8 cellular contexts compared by ENCODE assay signal in genomic region chr20:35700625-35701148, GRCh38. TPM values are rescaled to one million over a fixed set of nuclear protein-coding genes. Genes with fewer than 3 reads are reported as not detected.
A peak's percentile ranks its signal among the peaks of the same experiment; 100 is the strongest.
DNase-seq lines count a peak whose midpoint lies in the region; ATAC-seq, FAIRE-seq and TF ChIP-seq lines count a peak whose summit lies in the region.

No MANE protein-coding gene starts in this region.

- H3K9me2 ChIP-seq in Karpas-422 (replicated peaks; ENCODE audit: insufficient read depth, low read length): no peaks in the 10 kb centered on the region

- peaks cover 23% of the 10 kb centered on the region for H3K36me3 ChIP-seq in CD8-positive, alpha-beta memory T cell (ENCODE audit: insufficient read depth, low read length)
- H3K36me3 ChIP-seq in Karpas-422 (ENCODE audit: insufficient read depth, low read length): peaks cover 30% of the 10 kb centered on the region
- peaks cover 68% of the 10 kb centered on the region for H3K36me3 ChIP-seq in K562 (ENCODE audit: control insufficient read depth, insufficient read depth, low read length)

- TF ChIP-seq EP300 in K562 (IDR thresholded peaks at IDR 0.05; ENCODE audit: low read length): no peak

- peaks cover 0 to 2% (median 0%) of the 10 kb centered on the region in 5 donors for H3K9me3 Mint-ChIP-seq in CD8-positive, alpha-beta memory T cell
- no peaks in the 10 kb centered on the region for H3K9me3 Mint-ChIP-seq in natural killer cell

- ATAC-seq in K562 (no peak), natural killer cell (no peak), GM21529 (IDR thresholded peaks at IDR 0.05; ENCODE audit: unreplicated experiment) (no peak), GM21367 (IDR thresholded peaks at IDR 0.05; ENCODE audit: unreplicated experiment) (no peak)

- H3K4me1 Mint-ChIP-seq in CD8-positive, alpha-beta memory T cell: peaks cover 37 to 60% (median 58%) of the 10 kb centered on the region in 3 donors
- peaks cover 49 to 50% of the 10 kb centered on the region in 2 donors for H3K4me1 Mint-ChIP-seq in natural killer cell

- peaks cover 9 to 66% (median 15%) of the 10 kb centered on the region in 3 donors for H3K36me3 Mint-ChIP-seq in CD8-positive, alpha-beta memory T cell
- H3K36me3 Mint-ChIP-seq in natural killer cell: peaks cover 21% of the 10 kb centered on the region

- CTCF ChIA-PET in CD8-positive, alpha-beta memory T cell (lab: Charles Lee): interaction anchor here (1.6 to 2.7 kb wide), 2 partner anchors 42 to 100 kb away, joined by 5 to 10 read pairs; partner anchors contain the start of gene RBM39
- CTCF ChIA-PET in K562 (lab: Yijun Ruan, JAX; ENCODE audit: low intra/inter-chr PET ratio): no interaction called here

- TF ChIP-seq POLR2A in K562 (conservative IDR thresholded peaks at IDR 0.05): no peak

- WGBS in K562 (ENCODE audit: insufficient coverage, low coverage, missing lambda C conversion rate): 85% methylated on average over 7 of the region's 7 CpGs

- peak overlapping the region; percentile 87 to 98 (median 96) for H3K27ac Mint-ChIP-seq in CD8-positive, alpha-beta memory T cell
- H3K27ac Mint-ChIP-seq in natural killer cell: peak overlapping the region; percentile 89 to 96

- peaks cover 4% of the 10 kb centered on the region; the same call in 1 of the 2 replicates for H4K20me1 ChIP-seq in Karpas-422 (ENCODE audit: insufficient read depth, low read depth, low read length)
- no peaks in the 10 kb centered on the region; the same call in 1 of the 2 replicates for H4K20me1 ChIP-seq in K562 (replicated peaks; ENCODE audit: control insufficient read depth, insufficient read depth, low read length)

- no peaks in the 10 kb centered on the region for H3K9me1 ChIP-seq in K562 (ENCODE audit: control insufficient read depth, insufficient read depth, low read length)

- no peak overlapping the region for H3K4me3 ChIP-seq in CD8-positive, alpha-beta memory T cell (ENCODE audit: low read length)
- peak overlapping the region; percentile 94 for H3K4me3 ChIP-seq in Karpas-422 (ENCODE audit: low read length)
- H3K4me3 ChIP-seq in K562: peak overlapping the region; percentile 96

- H3K27me3 ChIP-seq in CD8-positive, alpha-beta memory T cell (ENCODE audit: insufficient read depth, low read length, poor library complexity, severe bottlenecking): no peaks in the 10 kb centered on the region
- no peaks in the 10 kb centered on the region for H3K27me3 ChIP-seq in Karpas-422 (ENCODE audit: low read length)
- H3K27me3 ChIP-seq in K562 (ENCODE audit: control insufficient read depth in 2 of 2, insufficient read depth in 2 of 2, low read length in 2 of 2): no peaks in the 10 kb centered on the region

- no peak overlapping the region for H2AFZ ChIP-seq in Karpas-422 (ENCODE audit: low read length)
- H2AFZ ChIP-seq in K562 (ENCODE audit: low read depth, low read length): no peak overlapping the region

- no TSS peak for BruUV-seq in K562 (replicated peaks; lab: Mats Ljungman, UMichigan)

- H3K27ac ChIP-seq in CD8-positive, alpha-beta memory T cell (ENCODE audit: low read depth, low read length): peak overlapping the region; percentile 94
- H3K27ac ChIP-seq in Karpas-422 (ENCODE audit: low read length) (peak overlapping the region; percentile 74), K562 (ENCODE audit: extremely low read depth, low read depth, low read length) (peak overlapping the region; percentile 8; the same call in 1 of the 3 replicates)

- H3K27me3 Mint-ChIP-seq in CD8-positive, alpha-beta memory T cell: peaks cover 0 to 2% of the 10 kb centered on the region in 2 donors
- H3K27me3 Mint-ChIP-seq in natural killer cell (ENCODE audit: low read depth in 2 of 2): no peaks in the 10 kb centered on the region

- POLR2A ChIA-PET in CD8-positive, alpha-beta memory T cell (lab: Charles Lee): interaction anchor here (0.6 to 2.3 kb wide), 5 partner anchors 37 to 1185 kb away, joined by 3 to 19 read pairs (median 8); partner anchors contain the start of genes DYNLRB1, RBM39 and SCAND1
- POLR2A ChIA-PET in K562 (lab: Yijun Ruan, JAX): interaction anchor here (0.7 to 12.6 kb wide), 11 partner anchors 9 to 42 kb away, joined by 3 to 102 read pairs (median 5); partner anchors contain the start of gene RBM39

- H3K79me2 ChIP-seq in Karpas-422 (ENCODE audit: low read length) (peaks cover 30% of the 10 kb centered on the region), K562 (ENCODE audit: control insufficient read depth, insufficient read depth, low read length) (peaks cover 44% of the 10 kb centered on the region)

- no peak for FAIRE-seq in K562 (lab: Jason Lieb, UNC)

- TF ChIP-seq CTCF in K562 (IDR thresholded peaks at IDR 0.05 in 2 of 3, conservative IDR thresholded peaks at IDR 0.05 in 1 of 3; ENCODE audit: insufficient read depth in 2 of 3, low read depth in 1 of 3, low read length in 3 of 3) (no peak), natural killer cell (IDR thresholded peaks at IDR 0.05) (no peak)

- no peaks in the 10 kb centered on the region for H3K9me3 ChIP-seq in CD8-positive, alpha-beta memory T cell (ENCODE audit: low read length)
- H3K9me3 ChIP-seq in Karpas-422 (ENCODE audit: low read length) (no peaks in the 10 kb centered on the region), K562 (replicated peaks; ENCODE audit: control insufficient read depth, insufficient read depth, low read depth, low read length) (no peaks in the 10 kb centered on the region)

- peaks cover 21% of the 10 kb centered on the region for H3K4me1 ChIP-seq in CD8-positive, alpha-beta memory T cell (ENCODE audit: insufficient read depth, low read length)
- peaks cover 37% of the 10 kb centered on the region for H3K4me1 ChIP-seq in Karpas-422 (ENCODE audit: low read length)
- H3K4me1 ChIP-seq in K562 (replicated peaks in 1 of 2; ENCODE audit: control insufficient read depth in 2 of 2, insufficient read depth in 2 of 2, low read length in 2 of 2): peaks cover 10 to 14% of the 10 kb centered on the region in 2 experiments; a peak in 4 of 5 replicates

- H3K4me2 ChIP-seq in Karpas-422 (ENCODE audit: low read depth, low read length, poor library complexity, severe bottlenecking): peak overlapping the region; percentile 79
- H3K4me2 ChIP-seq in K562 (ENCODE audit: insufficient read depth, low read length): peak overlapping the region; percentile 98

- H3K9ac ChIP-seq in Karpas-422 (ENCODE audit: low read length) (peak overlapping the region; percentile 94), K562 (ENCODE audit: insufficient read depth in 1 of 2, low read depth in 2 of 2, low read length in 2 of 2) (peak overlapping the region in 1 of 2 experiments; percentile 97; a peak in 3 of 4 replicates)

- intact Hi-C loops in K562 (cut with micrococcal nuclease) (no loop called here), natural killer cell (cut with micrococcal nuclease) (loop anchor here (10.0 kb wide), 2 partner anchors 184 to 236 kb away; no protein-coding TSS in a partner anchor)

- in situ Hi-C loops in K562 (cut with MboI): no loop called here
- in situ Hi-C loops in ACHN (cut with HindIII; ENCODE audit: low pct_ligation_motif_present, low pct_unique_long_range_greater_than_20kb, low sequenced_read_pairs): no loop called here

- no peak for TF ChIP-seq RAD21 in K562 (CRISPR knock-in tag; conservative IDR thresholded peaks at IDR 0.05 in 1 of 2, IDR thresholded peaks at IDR 0.05 in 1 of 2)

- H3K4me3 Mint-ChIP-seq in CD8-positive, alpha-beta memory T cell: peak overlapping the region; percentile 41 to 96 (median 94)
- H3K4me3 Mint-ChIP-seq in natural killer cell: peak overlapping the region; percentile 99

- no peak for DNase-seq in CD8-positive, alpha-beta memory T cell
- DNase-seq in Karpas-422: no peak
- no peak for DNase-seq in K562 (ENCODE audit: extremely low read depth in 1 of 4, low spot score in 3 of 4)
- DNase-seq in natural killer cell: no peak
- DNase-seq in ACHN: no peak
- DNase-seq in SW480 (ENCODE audit: low spot score): no peak

RNA-seq across cellular contexts. Expression of gene ROMO1, which starts 1.5 kb away (rescaled TPM):
- 100 to 1,000 TPM; 108 to 117 TPM for total RNA-seq in CD8-positive, alpha-beta memory T cell
- 358 TPM for polyA plus RNA-seq in CD8-positive, alpha-beta memory T cell
- total RNA-seq in Karpas-422 (2014; rRNA removed; shearing (Covaris generic); ENCODE audit: low replicate concordance): 242 and 325 TPM in 2 replicates
- total RNA-seq in K562 (2011; cell fraction: chromatin; rRNA removed; ENCODE audit: low replicate concordance): 8.1 and 30.8 TPM in 2 replicates
- 77.2 and 84.6 TPM in 2 replicates for total RNA-seq in K562 (2011; cell fraction: nucleolus; rRNA removed)
- 53.4 and 57.0 TPM in 2 replicates for total RNA-seq in K562 (2011; cell fraction: nucleoplasm; rRNA removed)
- total RNA-seq in K562 (2014; rRNA removed) (422 and 571 TPM in 2 replicates), K562 (2014; rRNA removed; fragmentation: Illumina TruSeq; extraction: Trizol) (46.5 and 50.1 TPM in 2 replicates), K562 (2015; rRNA removed; fragmentation: Illumina TruSeq; extraction: Trizol) (137 and 139 TPM in 2 replicates), K562 (2021) (217 and 226 TPM in 2 replicates), natural killer cell (10 to 100 TPM; 38.3 to 49.7 (median 40.5) TPM)
- polyA plus RNA-seq in K562 (2011; rRNA removed) (179 and 193 TPM in 2 replicates), K562 (2014; fragmentation: Illumina TruSeq; extraction: Trizol) (31.8 and 117 TPM in 2 replicates), K562 (2014; fragmentation: Nextera tagmentation; extraction: Ambion mirVana) (100 to 1,000 TPM; 635 to 741 TPM), K562 (2014; rRNA removed) (433 and 559 TPM in 2 replicates)
- 657 and 854 TPM in 2 replicates for polyA plus RNA-seq in K562 (2011; cell fraction: cytosol; rRNA removed)
- polyA plus RNA-seq in K562 (2011; cell fraction: nucleus; rRNA removed): 234 and 309 TPM in 2 replicates
- 288 and 480 TPM in 2 replicates for polyA plus RNA-seq in K562 (2012)
- 18.5 and 28.9 TPM in 2 replicates for polyA minus RNA-seq in K562 (2011; rRNA and poly(A)+ RNA removed)
- polyA minus RNA-seq in K562 (2011; cell fraction: cytosol; rRNA and poly(A)+ RNA removed): 43.7 and 68.4 TPM in 2 replicates
- polyA minus RNA-seq in K562 (2011; cell fraction: nucleus; rRNA and poly(A)+ RNA removed): 21.0 and 24.8 TPM in 2 replicates

RNA-seq across cellular contexts. Expression of gene NFS1, which starts 1.5 kb away (rescaled TPM):
- 10 to 100 TPM; 36.4 to 37.7 TPM for total RNA-seq in CD8-positive, alpha-beta memory T cell
- 18.8 TPM for polyA plus RNA-seq in CD8-positive, alpha-beta memory T cell
- 62.6 and 79.6 TPM in 2 replicates for total RNA-seq in Karpas-422 (2014; rRNA removed; shearing (Covaris generic); ENCODE audit: low replicate concordance)
- total RNA-seq in K562 (2011; cell fraction: chromatin; rRNA removed; ENCODE audit: low replicate concordance): 52.4 and 75.5 TPM in 2 replicates
- total RNA-seq in K562 (2011; cell fraction: nucleolus; rRNA removed): 59.4 and 63.0 TPM in 2 replicates
- total RNA-seq in K562 (2011; cell fraction: nucleoplasm; rRNA removed): 55.7 and 62.0 TPM in 2 replicates
- total RNA-seq in K562 (2014; rRNA removed) (45.0 and 59.4 TPM in 2 replicates), K562 (2014; rRNA removed; fragmentation: Illumina TruSeq; extraction: Trizol) (41.0 and 41.8 TPM in 2 replicates), K562 (2015; rRNA removed; fragmentation: Illumina TruSeq; extraction: Trizol) (34.1 and 34.7 TPM in 2 replicates), K562 (2021) (47.1 and 52.5 TPM in 2 replicates), natural killer cell (10 to 100 TPM; 11.3 to 20.8 (median 16.0) TPM)
- polyA plus RNA-seq in K562 (2011; rRNA removed) (72.2 and 76.3 TPM in 2 replicates), K562 (2014; fragmentation: Illumina TruSeq; extraction: Trizol) (48.0 and 51.9 TPM in 2 replicates), K562 (2014; fragmentation: Nextera tagmentation; extraction: Ambion mirVana) (10 to 100 TPM; 11.5 to 13.9 TPM), K562 (2014; rRNA removed) (84.8 and 94.6 TPM in 2 replicates)
- 84.5 and 124 TPM in 2 replicates for polyA plus RNA-seq in K562 (2011; cell fraction: cytosol; rRNA removed)
- polyA plus RNA-seq in K562 (2011; cell fraction: nucleus; rRNA removed): 63.6 and 64.2 TPM in 2 replicates
- 27.4 and 33.4 TPM in 2 replicates for polyA plus RNA-seq in K562 (2012)
- 45.8 and 53.4 TPM in 2 replicates for polyA minus RNA-seq in K562 (2011; rRNA and poly(A)+ RNA removed)
- polyA minus RNA-seq in K562 (2011; cell fraction: cytosol; rRNA and poly(A)+ RNA removed): 19.5 and 21.2 TPM in 2 replicates
- 21.2 and 21.4 TPM in 2 replicates for polyA minus RNA-seq in K562 (2011; cell fraction: nucleus; rRNA and poly(A)+ RNA removed)

RNA-seq across cellular contexts. Expression of gene CPNE1, which starts 36.0 kb away (rescaled TPM):
- 100 to 1,000 TPM; 295 to 305 TPM for total RNA-seq in CD8-positive, alpha-beta memory T cell
- 378 TPM for polyA plus RNA-seq in CD8-positive, alpha-beta memory T cell
- total RNA-seq in Karpas-422 (2014; rRNA removed; shearing (Covaris generic); ENCODE audit: low replicate concordance): 205 and 216 TPM in 2 replicates
- 182 and 323 TPM in 2 replicates for total RNA-seq in K562 (2011; cell fraction: chromatin; rRNA removed; ENCODE audit: low replicate concordance)
- total RNA-seq in K562 (2011; cell fraction: nucleolus; rRNA removed): 205 and 207 TPM in 2 replicates
- total RNA-seq in K562 (2011; cell fraction: nucleoplasm; rRNA removed): 200 and 207 TPM in 2 replicates
- 54.4 and 83.8 TPM in 2 replicates for total RNA-seq in K562 (2014; rRNA removed)
- total RNA-seq in K562 (2014; rRNA removed; fragmentation: Illumina TruSeq; extraction: Trizol): 39.7 and 42.2 TPM in 2 replicates
- 41.9 and 42.1 TPM in 2 replicates for total RNA-seq in K562 (2015; rRNA removed; fragmentation: Illumina TruSeq; extraction: Trizol)
- 102 and 105 TPM in 2 replicates for total RNA-seq in K562 (2021)
- 72.9 and 80.0 TPM in 2 replicates for polyA plus RNA-seq in K562 (2011; rRNA removed)
- 124 and 164 TPM in 2 replicates for polyA plus RNA-seq in K562 (2011; cell fraction: cytosol; rRNA removed)
- 322 and 336 TPM in 2 replicates for polyA plus RNA-seq in K562 (2011; cell fraction: nucleus; rRNA removed)
- 98.9 and 128 TPM in 2 replicates for polyA plus RNA-seq in K562 (2012)
- 68.6 and 69.8 TPM in 2 replicates for polyA plus RNA-seq in K562 (2014; fragmentation: Illumina TruSeq; extraction: Trizol)
- polyA plus RNA-seq in K562 (2014; fragmentation: Nextera tagmentation; extraction: Ambion mirVana): 10 to 100 TPM; 45.5 to 56.0 TPM
- polyA plus RNA-seq in K562 (2014; rRNA removed): 56.0 and 65.2 TPM in 2 replicates
- 46.6 and 66.8 TPM in 2 replicates for polyA minus RNA-seq in K562 (2011; rRNA and poly(A)+ RNA removed)
- 46.7 and 82.3 TPM in 2 replicates for polyA minus RNA-seq in K562 (2011; cell fraction: cytosol; rRNA and poly(A)+ RNA removed)
- polyA minus RNA-seq in K562 (2011; cell fraction: nucleus; rRNA and poly(A)+ RNA removed): 66.4 and 92.3 TPM in 2 replicates
- 100 to 1,000 TPM; 298 to 342 (median 334) TPM for total RNA-seq in natural killer cell

RNA-seq across cellular contexts. Expression of gene RBM12, which starts 36.0 kb away (rescaled TPM):
- total RNA-seq in CD8-positive, alpha-beta memory T cell: 100 to 1,000 TPM; 103 to 110 TPM
- polyA plus RNA-seq in CD8-positive, alpha-beta memory T cell: 46.1 TPM
- 39.6 and 78.5 TPM in 2 replicates for total RNA-seq in Karpas-422 (2014; rRNA removed; shearing (Covaris generic); ENCODE audit: low replicate concordance)
- 81.9 and 147 TPM in 2 replicates for total RNA-seq in K562 (2011; cell fraction: chromatin; rRNA removed; ENCODE audit: low replicate concordance)
- total RNA-seq in K562 (2011; cell fraction: nucleolus; rRNA removed): 22.5 and 28.8 TPM in 2 replicates
- 55.1 and 69.2 TPM in 2 replicates for total RNA-seq in K562 (2011; cell fraction: nucleoplasm; rRNA removed)
- 33.9 and 40.8 TPM in 2 replicates for total RNA-seq in K562 (2014; rRNA removed)
- 73.3 and 78.7 TPM in 2 replicates for total RNA-seq in K562 (2014; rRNA removed; fragmentation: Illumina TruSeq; extraction: Trizol)
- total RNA-seq in K562 (2015; rRNA removed; fragmentation: Illumina TruSeq; extraction: Trizol): 76.5 and 76.8 TPM in 2 replicates
- 120 TPM in 2 replicates for total RNA-seq in K562 (2021)
- 123 and 144 TPM in 2 replicates for polyA plus RNA-seq in K562 (2011; rRNA removed)
- polyA plus RNA-seq in K562 (2011; cell fraction: cytosol; rRNA removed): 165 and 176 TPM in 2 replicates
- 127 and 133 TPM in 2 replicates for polyA plus RNA-seq in K562 (2011; cell fraction: nucleus; rRNA removed)
- 53.2 and 59.8 TPM in 2 replicates for polyA plus RNA-seq in K562 (2012)
- 133 and 162 TPM in 2 replicates for polyA plus RNA-seq in K562 (2014; fragmentation: Illumina TruSeq; extraction: Trizol)
- polyA plus RNA-seq in K562 (2014; fragmentation: Nextera tagmentation; extraction: Ambion mirVana): 1 to 10 TPM; 5.0 to 10.0 TPM
- 49.1 and 57.9 TPM in 2 replicates for polyA plus RNA-seq in K562 (2014; rRNA removed)
- polyA minus RNA-seq in K562 (2011; rRNA and poly(A)+ RNA removed): 309 and 312 TPM in 2 replicates
- 61.7 and 71.5 TPM in 2 replicates for polyA minus RNA-seq in K562 (2011; cell fraction: cytosol; rRNA and poly(A)+ RNA removed)
- polyA minus RNA-seq in K562 (2011; cell fraction: nucleus; rRNA and poly(A)+ RNA removed): 23.6 and 40.4 TPM in 2 replicates
- total RNA-seq in natural killer cell: 100 to 1,000 TPM in 1 of 3 donors, 10 to 100 TPM in 2; 80.9 to 112 (median 89.4) TPM

RNA-seq across cellular contexts. Expression of gene RBM39, which starts 41.4 kb away (rescaled TPM):
- 100 to 1,000 TPM; 349 to 352 TPM for total RNA-seq in CD8-positive, alpha-beta memory T cell
- polyA plus RNA-seq in CD8-positive, alpha-beta memory T cell: 157 TPM
- 315 and 375 TPM in 2 replicates for total RNA-seq in Karpas-422 (2014; rRNA removed; shearing (Covaris generic); ENCODE audit: low replicate concordance)
- 377 and 1,084 TPM in 2 replicates for total RNA-seq in K562 (2011; cell fraction: chromatin; rRNA removed; ENCODE audit: low replicate concordance)
- total RNA-seq in K562 (2011; cell fraction: nucleolus; rRNA removed): 154 and 218 TPM in 2 replicates
- 345 and 673 TPM in 2 replicates for total RNA-seq in K562 (2011; cell fraction: nucleoplasm; rRNA removed)
- 241 and 314 TPM in 2 replicates for total RNA-seq in K562 (2014; rRNA removed)
- 305 and 330 TPM in 2 replicates for total RNA-seq in K562 (2014; rRNA removed; fragmentation: Illumina TruSeq; extraction: Trizol)
- 297 and 319 TPM in 2 replicates for total RNA-seq in K562 (2015; rRNA removed; fragmentation: Illumina TruSeq; extraction: Trizol)
- 241 and 250 TPM in 2 replicates for total RNA-seq in K562 (2021)
- polyA plus RNA-seq in K562 (2011; rRNA removed): 187 and 191 TPM in 2 replicates
- polyA plus RNA-seq in K562 (2011; cell fraction: cytosol; rRNA removed): 33.0 and 80.4 TPM in 2 replicates
- 662 and 820 TPM in 2 replicates for polyA plus RNA-seq in K562 (2011; cell fraction: nucleus; rRNA removed)
- 185 and 194 TPM in 2 replicates for polyA plus RNA-seq in K562 (2012)
- polyA plus RNA-seq in K562 (2014; fragmentation: Illumina TruSeq; extraction: Trizol): 213 and 218 TPM in 2 replicates
- 100 to 1,000 TPM; 143 to 198 TPM for polyA plus RNA-seq in K562 (2014; fragmentation: Nextera tagmentation; extraction: Ambion mirVana)
- polyA plus RNA-seq in K562 (2014; rRNA removed): 212 and 228 TPM in 2 replicates
- 178 and 203 TPM in 2 replicates for polyA minus RNA-seq in K562 (2011; rRNA and poly(A)+ RNA removed)
- 67.8 and 77.2 TPM in 2 replicates for polyA minus RNA-seq in K562 (2011; cell fraction: cytosol; rRNA and poly(A)+ RNA removed)
- polyA minus RNA-seq in K562 (2011; cell fraction: nucleus; rRNA and poly(A)+ RNA removed): 241 and 336 TPM in 2 replicates
- 1,000 to 10,000 TPM; 1,431 to 1,555 (median 1,445) TPM for total RNA-seq in natural killer cell

Comparison
In these comparisons a context has a peak if more than half of its experiments do, and no peak if none do; other contexts are left out.
1. H3K27ac ChIP-seq: peak in every context shown above with its lines; median percentile 94 in CD8-positive, alpha-beta memory T cell; 74 in Karpas-422; 8 in K562.